In the genomic region with DNA sequence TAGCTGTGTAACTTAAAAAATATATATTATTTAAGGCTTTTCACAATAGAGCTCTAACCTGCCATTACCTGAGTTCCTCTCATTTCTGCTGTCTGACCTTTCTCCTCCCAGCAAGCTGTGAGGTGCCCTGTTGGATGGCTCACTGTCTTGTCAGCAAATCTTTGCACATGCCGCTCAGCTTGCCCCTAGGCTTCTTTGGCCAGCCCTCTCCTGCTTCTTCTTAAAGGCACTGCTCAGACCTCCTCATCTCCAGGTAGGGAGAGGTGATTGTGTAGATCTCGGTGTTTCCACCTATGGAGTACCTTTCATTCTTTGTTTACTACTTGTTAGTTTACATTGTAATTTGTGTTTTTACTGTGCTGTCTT, we compare ENCODE assay signal across 18 cellular contexts.
DNase-seq lines count a peak whose midpoint lies in the region; ATAC-seq and TF ChIP-seq lines count a peak whose summit lies in the region.
"Had no signal": no experiment of that assay in that cellular context is flagged by ENCODE, and none has a peak within 500 bp of the region (broad histone marks: within the 10 kb centered on the region; RNA-seq: fewer than 3 reads in every experiment).

No MANE protein-coding gene starts in this region.

- no peak overlapping the region for H3K4me3 Mint-ChIP-seq in T-helper 2 cell treated with Interferon-gamma antibody and Interleukin-4, amounts not matched to agents 5 μg/mL and 100 μg/mL, for 36 hours
- no peak overlapping the region for H3K4me3 Mint-ChIP-seq in effector memory CD8-positive, alpha-beta T cell
- H3K4me3 Mint-ChIP-seq: CD4-positive, CD25-positive, alpha-beta regulatory T cell; H9 had no signal

- H3K36me3 ChIP-seq in SK-N-MC (ENCODE audit: insufficient read depth, low read length): peaks cover 29% of the 10 kb centered on the region
- H3K36me3 ChIP-seq: BE2C had no signal

- H3K36me3 Mint-ChIP-seq in T-helper 2 cell treated with Interferon-gamma antibody and Interleukin-4, amounts not matched to agents 5 μg/mL and 100 μg/mL, for 36 hours (ENCODE audit: low read depth): peaks cover 51% of the 10 kb centered on the region
- H3K36me3 Mint-ChIP-seq in effector memory CD8-positive, alpha-beta T cell (ENCODE audit: insufficient read depth): no peaks in the 10 kb centered on the region

- DNase-seq in T-helper 2 cell treated with Interferon-gamma antibody and Interleukin-4, amounts not matched to agents 5 μg/mL and 100 μg/mL, for 36 hours (ENCODE audit: low spot score): no peak
- DNase-seq in T-helper 2 cell (no peak), SK-N-MC (ENCODE audit: low read depth, low spot score) (no peak), islet precursor cell (peak; percentile 79), SKM-1 (lab: John Stamatoyannopoulos, UW; ENCODE audit: unreplicated experiment) (no peak), epidermal melanocyte (ENCODE audit: insufficient read length, low spot score) (no peak)
- DNase-seq in effector memory CD8-positive, alpha-beta T cell: no peak
- DNase-seq: BE2C, DMS153, GF-D8, H9, IMR-90, NCI-H1417 treated with DMSO at 0.1 percent for 48 hours, NCI-H1930, NCI-H446, SHP77 had no signal

- peaks cover 46% of the 10 kb centered on the region for H3K9me3 Mint-ChIP-seq in T-helper 2 cell treated with Interferon-gamma antibody and Interleukin-4, amounts not matched to agents 5 μg/mL and 100 μg/mL, for 36 hours
- peaks cover 7 to 13% of the 10 kb centered on the region in 2 donors for H3K9me3 Mint-ChIP-seq in effector memory CD8-positive, alpha-beta T cell

- no peaks in the 10 kb centered on the region for H3K27me3 Mint-ChIP-seq in T-helper 2 cell treated with Interferon-gamma antibody and Interleukin-4, amounts not matched to agents 5 μg/mL and 100 μg/mL, for 36 hours (ENCODE audit: low read depth)
- H3K27me3 Mint-ChIP-seq in effector memory CD8-positive, alpha-beta T cell: no peaks in the 10 kb centered on the region
- H3K27me3 Mint-ChIP-seq: CD4-positive, CD25-positive, alpha-beta regulatory T cell had no signal

- H3K27ac ChIP-seq in 22Rv1 (peak overlapping the region; percentile 72), SK-N-MC (peak overlapping the region; percentile 97)

- ATAC-seq in effector memory CD8-positive, alpha-beta T cell (replicated peaks): no peak

- no peak overlapping the region for H3K9ac ChIP-seq in SK-N-MC (ENCODE audit: insufficient read length)

- peaks cover 27% of the 10 kb centered on the region for H3K4me1 Mint-ChIP-seq in T-helper 2 cell treated with Interferon-gamma antibody and Interleukin-4, amounts not matched to agents 5 μg/mL and 100 μg/mL, for 36 hours (ENCODE audit: low read depth)
- peaks cover 3 to 12% of the 10 kb centered on the region in 2 donors for H3K4me1 Mint-ChIP-seq in effector memory CD8-positive, alpha-beta T cell (ENCODE audit: low read depth in 2 of 2)

- H3K4me3 ChIP-seq in SK-N-MC: no peak overlapping the region

- H3K27ac Mint-ChIP-seq in T-helper 2 cell treated with Interferon-gamma antibody and Interleukin-4, amounts not matched to agents 5 μg/mL and 100 μg/mL, for 36 hours: peak overlapping the region; percentile 9
- peak overlapping the region in 1 of 2 donors; percentile 14 for H3K27ac Mint-ChIP-seq in effector memory CD8-positive, alpha-beta T cell
- H3K27ac Mint-ChIP-seq: H9 had no signal

- TF ChIP-seq CTCF in 22Rv1 (IDR thresholded peaks at IDR 0.05): no peak

- peaks cover 15% of the 10 kb centered on the region; the same call in 1 of the 2 replicates for H3K9me3 ChIP-seq in SK-N-MC (ENCODE audit: low read depth, low read length)
- H3K9me3 ChIP-seq: BE2C had no signal
